In the genomic region with DNA sequence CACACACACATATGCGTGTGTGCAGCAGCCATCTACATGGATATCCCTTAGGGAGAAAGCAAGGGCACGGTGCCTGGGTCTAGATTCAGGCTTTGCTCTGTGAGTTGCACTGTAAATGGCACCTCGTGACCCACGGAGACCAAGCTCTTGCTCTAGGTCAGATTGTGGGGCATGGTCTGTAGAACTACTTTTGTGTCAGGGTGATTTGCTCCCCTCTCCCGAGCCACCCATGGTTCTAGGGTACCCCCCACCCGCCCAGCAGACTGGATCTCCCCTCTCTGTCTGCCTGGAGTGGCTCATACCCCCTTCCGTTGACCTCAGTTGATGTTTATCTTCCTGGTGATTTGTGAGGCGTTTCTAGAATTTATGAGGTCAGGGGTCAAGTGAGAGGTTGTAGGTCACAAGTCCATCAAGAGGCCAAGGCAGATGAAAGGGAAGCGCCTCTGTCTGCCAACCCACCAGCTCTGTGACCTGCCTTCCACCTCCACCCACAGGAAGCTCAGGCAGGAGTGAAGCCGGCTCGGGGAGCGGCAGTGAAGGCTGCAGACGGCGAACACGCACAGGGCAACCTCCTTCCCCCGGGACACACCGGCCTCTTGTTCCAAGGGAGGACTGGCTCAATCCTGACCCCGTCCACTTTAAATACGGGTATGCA, we compare ENCODE assay signal across 8 cellular contexts.
DNase-seq lines count a peak whose midpoint lies in the region; ATAC-seq, FAIRE-seq and TF ChIP-seq lines count a peak whose summit lies in the region.

No MANE protein-coding gene starts in this region.

- TF ChIP-seq POLR2A in H54 (IDR thresholded peaks at IDR 0.05; ENCODE audit: low read depth, low read length) = no peak

- ATAC-seq in natural killer cell = peak; percentile 61 to 76 (median 65)
- ATAC-seq in GM21423 (IDR thresholded peaks at IDR 0.05; ENCODE audit: unreplicated experiment) = no peak
- ATAC-seq in GM21786 (IDR thresholded peaks at IDR 0.05; ENCODE audit: unreplicated experiment) = no peak

- no peak for TF ChIP-seq CTCF in natural killer cell (IDR thresholded peaks at IDR 0.05)

- no peaks in the 10 kb centered on the region for H3K36me3 Mint-ChIP-seq in natural killer cell

- DNase-seq in Daoy (ENCODE audit: low read depth) (peak; percentile 50), NCI-H2171 (lab: John Stamatoyannopoulos, UW) (peak; percentile 27), activated gamma-delta T cell treated with Interleukin-2 at 50 U/mL for 16 hours (peak; percentile 55), natural killer cell (peak; percentile 63), H54 (ENCODE audit: insufficient read length, low spot score) (no peak), OCI-M2 (lab: John Stamatoyannopoulos, UW; ENCODE audit: unreplicated experiment) (no peak)

- H3K9me3 Mint-ChIP-seq in natural killer cell = no peaks in the 10 kb centered on the region

- H3K27ac Mint-ChIP-seq in natural killer cell = peak overlapping the region; percentile 96 to 97

- H3K4me1 Mint-ChIP-seq in natural killer cell = peaks cover 36 to 58% of the 10 kb centered on the region in 2 donors

- H3K4me3 Mint-ChIP-seq in natural killer cell = peak overlapping the region; percentile 91

- H3K27me3 Mint-ChIP-seq in natural killer cell (ENCODE audit: low read depth in 2 of 2) = no peaks in the 10 kb centered on the region

- intact Hi-C loops in natural killer cell (cut with micrococcal nuclease) = loop anchor here (1.0 to 2.0 kb wide), 3 partner anchors 26 to 114 kb away; a partner anchor contains a TSS

- FAIRE-seq in H54 (lab: Jason Lieb, UNC) = no peak

Comparison
In these comparisons a context has a peak if more than half of its experiments do, and no peak if none do; other contexts are left out.
1. DNase-seq: peak in Daoy (single experiment), NCI-H2171 (single experiment), activated gamma-delta T cell treated with Interleukin-2 at 50 U/mL for 16 hours (single experiment) and natural killer cell (single experiment); none in H54 (single experiment) and OCI-M2 (single experiment).
2. ATAC-seq: peak in natural killer cell (3 of 3); none in GM21423 (single experiment) and GM21786 (single experiment).